15 cellular contexts compared by ENCODE assay signal in the genomic region with DNA sequence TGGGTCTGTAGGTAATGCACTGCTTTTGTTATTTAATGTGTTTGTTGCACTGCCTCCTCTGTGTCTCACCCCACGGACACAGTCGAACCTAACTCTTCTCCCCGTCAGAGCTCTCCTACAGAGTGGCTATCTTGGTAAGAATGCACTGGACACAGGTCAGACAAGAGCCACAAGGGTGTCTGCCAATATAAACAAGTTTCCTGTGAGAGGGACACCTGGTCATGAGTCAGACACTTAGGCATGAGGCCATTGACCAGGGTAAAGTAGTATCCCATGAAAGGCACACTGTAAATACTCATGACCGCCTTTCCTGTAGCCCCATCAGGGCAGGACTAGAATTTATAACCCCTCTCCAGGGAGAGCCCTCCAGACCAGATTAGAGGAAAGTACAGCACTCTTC.
DNase-seq lines count a peak whose midpoint lies in the region; ATAC-seq and TF ChIP-seq lines count a peak whose summit lies in the region.
"Had no signal": no experiment of that assay in that cellular context is flagged by ENCODE, and none has a peak within 500 bp of the region (broad histone marks: within the 10 kb centered on the region; RNA-seq: fewer than 3 reads in every experiment).

No MANE protein-coding gene starts in this region.

- H4K5ac ChIP-seq in IMR-90 (ENCODE audit: low read depth, low read length), result no peak overlapping the region

- H3K27me3 ChIP-seq in IMR-90 (ENCODE audit: control insufficient read depth, insufficient read depth, low read length) (peaks cover 2% of the 10 kb centered on the region), left lung (no peaks in the 10 kb centered on the region)
- H3K27me3 ChIP-seq: transverse colon had no signal

- H3K4me1 ChIP-seq in IMR-90 (ENCODE audit: control insufficient read depth, insufficient read depth, low read length) (peaks cover 5% of the 10 kb centered on the region), left lung (peaks cover 0 to 14% of the 10 kb centered on the region in 2 donors)

- intact Hi-C loops in IMR-90 (cut with micrococcal nuclease), result no loop called here
- intact Hi-C loops in left lung (cut with DNase I), result no loop called here

- no peak overlapping the region for H3K56ac ChIP-seq in IMR-90 (ENCODE audit: extremely low read depth, insufficient read depth, low read length)

- H3K4me3 ChIP-seq in IMR-90 (ENCODE audit: insufficient read depth, low read depth, low read length) (no peak overlapping the region), left lung (no peak overlapping the region)
- H3K4me3 ChIP-seq: transverse colon had no signal

- H3K27ac Mint-ChIP-seq in HFFc6, result no peak overlapping the region
- H3K27ac Mint-ChIP-seq: activated CD8-positive, alpha-beta T cell treated with anti-CD3 and anti-CD28 coated beads for 36 hours; activated naive CD8-positive, alpha-beta T cell had no signal

- no peaks in the 10 kb centered on the region for H3K79me1 ChIP-seq in IMR-90 (ENCODE audit: low read depth in 1 of 2, low read length in 2 of 2)

- BruUV-seq in IMR-90 (replicated peaks; lab: Mats Ljungman, UMichigan), result no TSS peak

- no peak overlapping the region for H3K18ac ChIP-seq in IMR-90 (ENCODE audit: low read depth, low read length)

- no peak overlapping the region for H4K8ac ChIP-seq in IMR-90 (ENCODE audit: low read depth in 2 of 2, low read length in 2 of 2)

- dilution Hi-C loops in IMR-90 (cut with HindIII; ENCODE audit: low sequenced_read_pairs, unreplicated experiment), result no loop called here

- peaks cover 14% of the 10 kb centered on the region for H3K4me1 Mint-ChIP-seq in HFFc6 (ENCODE audit: low read depth)

- no peak overlapping the region for H2BK120ac ChIP-seq in IMR-90 (ENCODE audit: low read depth, low read length)

- no peaks in the 10 kb centered on the region for H3K9me3 ChIP-seq in IMR-90 (ENCODE audit: control insufficient read depth, insufficient read depth, low read length)
- no peaks in the 10 kb centered on the region for H3K9me3 ChIP-seq in left lung
- H3K9me3 ChIP-seq: transverse colon had no signal

- H2BK20ac ChIP-seq in IMR-90 (ENCODE audit: low read depth, low read length), result no peak overlapping the region

- H3K9me3 Mint-ChIP-seq in HFFc6, result no peaks in the 10 kb centered on the region
- H3K9me3 Mint-ChIP-seq: activated CD8-positive, alpha-beta T cell treated with anti-CD3 and anti-CD28 coated beads for 36 hours; effector memory CD8-positive, alpha-beta T cell; IgD-negative memory B cell had no signal

- POLR2A ChIA-PET in IMR-90 (lab: Charles Lee; ENCODE audit: unreplicated experiment), result no interaction called here

- no peak overlapping the region for H4K91ac ChIP-seq in IMR-90 (ENCODE audit: insufficient read depth, low read depth, low read length)

- TF ChIP-seq CTCF in C4-2B (conservative IDR thresholded peaks at IDR 0.05), result no peak
- no peak for TF ChIP-seq CTCF in IMR-90 (conservative IDR thresholded peaks at IDR 0.05; ENCODE audit: low read depth, low read length)
- no peak for TF ChIP-seq CTCF in left lung (IDR thresholded peaks at IDR 0.05)
- no peak for TF ChIP-seq CTCF in HFFc6 (IDR thresholded peaks at IDR 0.05)

- no CpG with 5 or more reads among the region's 4 CpGs for WGBS in IMR-90 (ENCODE audit: extremely low coverage in 2 of 2, insufficient read length in 1 of 2), 2 experiments

- H2AK9ac ChIP-seq in IMR-90 (replicated peaks; ENCODE audit: low read depth, low read length, poor library complexity), result no peak overlapping the region

- H3K36me3 ChIP-seq in IMR-90 (ENCODE audit: control insufficient read depth, insufficient read depth, low read length), result no peaks in the 10 kb centered on the region
- H3K36me3 ChIP-seq in left lung, result no peaks in the 10 kb centered on the region
- H3K36me3 ChIP-seq: transverse colon had no signal

- H3K4me2 ChIP-seq in IMR-90 (ENCODE audit: low read depth, low read length), result no peak overlapping the region

- H3K9me1 ChIP-seq in IMR-90 (ENCODE audit: insufficient read depth, low read length), result no peaks in the 10 kb centered on the region

- in situ Hi-C loops in IMR-90 (cut with MboI; ENCODE audit: low sequenced_read_pairs), result loop anchor here (10.0 kb wide), 1 partner anchor 294 kb away; no protein-coding TSS in a partner anchor

- TF ChIP-seq RAD21 in IMR-90 (IDR thresholded peaks at IDR 0.05; ENCODE audit: low read length), result no peak

- no peak overlapping the region for H2AFZ ChIP-seq in IMR-90 (replicated peaks; ENCODE audit: low read length, poor library complexity)

- no peak overlapping the region for H3K4ac ChIP-seq in IMR-90 (ENCODE audit: low read depth, low read length)

- no peak overlapping the region for H2AK5ac ChIP-seq in IMR-90 (ENCODE audit: low read depth, low read length)

- no peak overlapping the region for H3K23ac ChIP-seq in IMR-90 (ENCODE audit: low read depth, low read length)

- H3K27me3 Mint-ChIP-seq in HFFc6 (ENCODE audit: insufficient read depth), result peaks cover 8% of the 10 kb centered on the region
- H3K27me3 Mint-ChIP-seq: activated naive CD8-positive, alpha-beta T cell; effector memory CD8-positive, alpha-beta T cell had no signal

- H2BK5ac ChIP-seq in IMR-90 (ENCODE audit: low read depth, low read length, poor library complexity, severe bottlenecking), result no peak overlapping the region

- no peaks in the 10 kb centered on the region for H4K20me1 ChIP-seq in IMR-90 (ENCODE audit: insufficient read depth, low read length)

- CTCF ChIA-PET in IMR-90 (lab: Yijun Ruan, JAX), result interaction anchor here (1.4 kb wide), 1 partner anchor 323 kb away, joined by 3 read pairs; no protein-coding TSS in a partner anchor

- H3K36me3 Mint-ChIP-seq in HFFc6 (ENCODE audit: low read depth), result no peaks in the 10 kb centered on the region
- H3K36me3 Mint-ChIP-seq: IgD-negative memory B cell had no signal

- no peak overlapping the region for H3K9ac ChIP-seq in IMR-90 (ENCODE audit: low read depth, low read length)

- H3K27ac ChIP-seq in C4-2B (peak overlapping the region; percentile 41; the same call in 1 of the 2 replicates), IMR-90 (ENCODE audit: insufficient read depth, low read length) (no peak overlapping the region), left lung (peak overlapping the region in 1 of 2 donors; percentile 23)
- H3K27ac ChIP-seq: transverse colon had no signal

- H3K4me3 Mint-ChIP-seq in HFFc6, result no peak overlapping the region
- H3K4me3 Mint-ChIP-seq: activated CD8-positive, alpha-beta T cell treated with anti-CD3 and anti-CD28 coated beads for 36 hours; activated naive CD8-positive, alpha-beta T cell; effector memory CD8-positive, alpha-beta T cell had no signal

- no peak overlapping the region for H3K14ac ChIP-seq in IMR-90 (replicated peaks; ENCODE audit: low read depth, low read length)

- no peak for TF ChIP-seq POLR2A in IMR-90 (IDR thresholded peaks at IDR 0.05; ENCODE audit: low read depth, low read length)

- DNase-seq in IMR-90 (peak; percentile 76), brain pericyte (ENCODE audit: low read depth, low spot score) (peak; percentile 36), left lung (no peak), GM03348 (ENCODE audit: low spot score) (no peak), HFFc6 (no peak)
- no peak for DNase-seq in activated T-cell treated with anti-CD3 and anti-CD28 coated beads, Interleukin-2, amount 50 U/mL, for 1 hour
- no peak for DNase-seq in central memory CD4-positive, alpha-beta T cell
- DNase-seq: activated CD8-positive, alpha-beta T cell treated with anti-CD3 and anti-CD28 coated beads for 36 hours; effector memory CD8-positive, alpha-beta T cell; NCI-H2081 treated with DMSO at 0.1 percent for 48 hours; T-helper 9 cell; transverse colon had no signal

- no peak for ATAC-seq in IMR-90 (ENCODE audit: low read depth)
- ATAC-seq in left lung, result peak; percentile 68
- ATAC-seq: activated CD8-positive, alpha-beta T cell treated with anti-CD3 and anti-CD28 coated beads for 36 hours; effector memory CD8-positive, alpha-beta T cell had no signal

- no peak overlapping the region for H2BK15ac ChIP-seq in IMR-90 (ENCODE audit: low read depth, low read length)

TF ChIP-seq in IMR-90, 13 proteins besides CTCF, POLR2A, EP300 and RAD21:
- no peak for TF ChIP-seq FOS (IDR thresholded peaks at IDR 0.05; ENCODE audit: low read depth, low read length)
- no peak for TF ChIP-seq MAZ (IDR thresholded peaks at IDR 0.05; ENCODE audit: borderline replicate concordance, low read depth, low read length)
- no peak for TF ChIP-seq ELK1 (IDR thresholded peaks at IDR 0.05; ENCODE audit: borderline replicate concordance, low read depth, low read length)
- no peak for TF ChIP-seq MXI1 (IDR thresholded peaks at IDR 0.05; ENCODE audit: borderline replicate concordance, low read depth, low read length)
- TF ChIP-seq, protein P1, sequence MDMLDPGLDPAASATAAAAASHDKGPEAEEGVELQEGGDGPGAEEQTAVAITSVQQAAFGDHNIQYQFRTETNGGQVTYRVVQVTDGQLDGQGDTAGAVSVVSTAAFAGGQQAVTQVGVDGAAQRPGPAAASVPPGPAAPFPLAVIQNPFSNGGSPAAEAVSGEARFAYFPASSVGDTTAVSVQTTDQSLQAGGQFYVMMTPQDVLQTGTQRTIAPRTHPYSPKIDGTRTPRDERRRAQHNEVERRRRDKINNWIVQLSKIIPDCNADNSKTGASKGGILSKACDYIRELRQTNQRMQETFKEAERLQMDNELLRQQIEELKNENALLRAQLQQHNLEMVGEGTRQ (IDR thresholded peaks at IDR 0.05; ENCODE audit: low read depth, low read length), result no peak
- TF ChIP-seq MAFK (IDR thresholded peaks at IDR 0.05; ENCODE audit: low read depth, low read length), result no peak

Comparison
In these comparisons a context has a peak if more than half of its experiments do, and no peak if none do; other contexts are left out.
1. DNase-seq: peak in IMR-90 (single experiment) and brain pericyte (single experiment); none in left lung (0 of 2), GM03348 (single experiment), HFFc6 (single experiment), activated T-cell treated with anti-CD3 and anti-CD28 coated beads, Interleukin-2, amount 50 U/mL, for 1 hour (single experiment) and central memory CD4-positive, alpha-beta T cell (single experiment).